ENCODE assay signal across 26 cellular contexts in the genomic region with DNA sequence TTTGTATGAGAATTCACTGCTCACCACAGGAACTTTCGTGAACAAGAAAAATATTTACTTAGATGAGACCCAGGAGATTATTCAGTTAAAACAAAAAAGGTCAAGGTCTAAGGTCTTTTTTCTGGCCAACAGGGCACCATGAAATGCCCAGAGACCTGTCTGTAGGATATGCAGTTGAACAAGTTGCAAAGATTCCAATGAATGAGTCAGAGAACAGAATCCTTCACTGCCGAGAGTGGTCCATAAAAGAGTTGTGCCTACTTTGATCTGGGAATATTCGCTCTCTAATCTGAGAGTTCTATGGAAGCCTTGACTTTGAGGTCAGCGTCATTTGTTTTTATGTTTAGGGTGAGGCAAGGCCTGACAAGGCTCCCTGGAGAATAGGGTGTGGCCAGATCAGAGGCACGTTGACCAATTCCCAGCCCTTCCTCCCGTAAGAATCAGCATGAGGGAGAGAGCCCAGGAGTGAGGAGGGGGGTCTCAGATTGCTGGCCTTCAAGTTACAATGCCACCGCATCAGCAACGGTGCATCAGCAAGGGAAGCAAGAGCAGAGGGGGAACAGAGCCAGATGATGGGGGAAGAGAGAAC.
A peak's percentile ranks its signal among the peaks of the same experiment; 100 is the strongest.
DNase-seq lines count a peak whose midpoint lies in the region; ATAC-seq and TF ChIP-seq lines count a peak whose summit lies in the region.
"Had no signal": no experiment of that assay in that cellular context is flagged by ENCODE, and none has a peak within 500 bp of the region (broad histone marks: within the 10 kb centered on the region; RNA-seq: fewer than 3 reads in every experiment).

No MANE protein-coding gene starts in this region.

- TF ChIP-seq CTCF in HL-60 (IDR thresholded peaks at IDR 0.05; ENCODE audit: insufficient read depth, low read length) (no peak), mucosa of descending colon (IDR thresholded peaks at IDR 0.05) (no peak)

- H3K4me3 ChIP-seq in BLaER1 treated with 17β-estradiol and CSF1 and Interleukin-3, amounts not matched to agents 10 nM and 100 nM, result no peak overlapping the region
- H3K4me3 ChIP-seq in HL-60 (replicated peaks; ENCODE audit: insufficient read depth, low read length), result no peak overlapping the region
- no peak overlapping the region for H3K4me3 ChIP-seq in mucosa of descending colon
- H3K4me3 ChIP-seq: K562, left lung, pancreas, right atrium auricular region had no signal

- no peaks in the 10 kb centered on the region for H3K9me3 ChIP-seq in BLaER1 treated with 17β-estradiol and CSF1 and Interleukin-3, amounts not matched to agents 10 nM and 100 nM (replicated peaks in 1 of 11)
- no peaks in the 10 kb centered on the region for H3K9me3 ChIP-seq in mucosa of descending colon
- H3K9me3 ChIP-seq: left lung, pancreas, right atrium auricular region, SK-N-SH had no signal

- H3K36me3 ChIP-seq in BLaER1 treated with 17β-estradiol and CSF1 and Interleukin-3, amounts not matched to agents 10 nM and 100 nM, result no peaks in the 10 kb centered on the region
- no peaks in the 10 kb centered on the region for H3K36me3 ChIP-seq in mucosa of descending colon (ENCODE audit: low read depth)
- H3K36me3 ChIP-seq: left lung, pancreas, right atrium auricular region had no signal

- peak overlapping the region in 3 of 11 experiments; percentile 3 to 34 (median 10); a peak in 2 of 22 replicates for H3K27ac ChIP-seq in BLaER1 treated with 17β-estradiol and CSF1 and Interleukin-3, amounts not matched to agents 10 nM and 100 nM
- no peak overlapping the region for H3K27ac ChIP-seq in HL-60 (replicated peaks)
- H3K27ac ChIP-seq: C4-2B, foreskin keratinocyte, left lung, pancreas, right atrium auricular region had no signal

- H3K27me3 ChIP-seq in BLaER1 treated with 17β-estradiol and CSF1 and Interleukin-3, amounts not matched to agents 10 nM and 100 nM, result no peaks in the 10 kb centered on the region; a peak in 1 of 22 replicates
- H3K27me3 ChIP-seq in HL-60 (ENCODE audit: insufficient read depth, poor library complexity, severe bottlenecking), result no peaks in the 10 kb centered on the region
- H3K27me3 ChIP-seq: left lung, pancreas, right atrium auricular region had no signal

- H3K4me1 ChIP-seq in BLaER1 treated with 17β-estradiol and CSF1 and Interleukin-3, amounts not matched to agents 10 nM and 100 nM, result peaks cover 16 to 72% (median 54%) of the 10 kb centered on the region in 10 experiments
- peaks cover 5% of the 10 kb centered on the region for H3K4me1 ChIP-seq in mucosa of descending colon (ENCODE audit: low read depth)
- H3K4me1 ChIP-seq: foreskin keratinocyte had no signal

- DNase-seq in HL-60 (ENCODE audit: low read depth in 1 of 2, low spot score in 1 of 2), result peak; percentile 13 to 34
- DNase-seq in astrocyte of the hippocampus (ENCODE audit: low read depth, low spot score), result peak; percentile 16
- DNase-seq in mucosa of descending colon, result peak in 1 of 3 donors; percentile 40
- no peak for DNase-seq in RKO (ENCODE audit: low spot score)
- DNase-seq in activated CD4-positive, CD25-positive, alpha-beta regulatory T cell (lab: John Stamatoyannopoulos, UW), result no peak
- DNase-seq: activated B cell treated with CpG ODN at 0.5 μM for 24 hours; activated CD4-positive, alpha-beta T cell treated with anti-CD3 and anti-CD28 coated beads, Interleukin-2, amount 50 U/mL, for 48 hours; activated effector memory CD4-positive, alpha-beta T cell treated with Interleukin-2 at 50 U/mL for 16 hours; cerebellar nuclear complex; EL; foreskin keratinocyte; left lung; midbrain; MV-4-11; natural killer cell; NCI-H526; pancreas; SK-N-SH; stimulated activated CD4-positive, alpha-beta T cell treated with anti-CD3 and anti-CD28 coated beads, Interleukin-12 subunit alpha, Interleukin-12 subunit beta, amount 100 ng/mL, for 4 hours; stimulated activated naive CD8-positive, alpha-beta T cell treated with anti-CD3 and anti-CD28 coated beads, Interleukin-15, Interleukin-2, amounts not matched to agents 100 U/mL and 50 U/mL, for 24 hours had no signal

- no peaks in the 10 kb centered on the region for H4K20me1 ChIP-seq in BLaER1 treated with 17β-estradiol and CSF1 and Interleukin-3, amounts not matched to agents 10 nM and 100 nM

- ATAC-seq in mucosa of descending colon (peak; percentile 72), HG03378 (IDR thresholded peaks at IDR 0.05; ENCODE audit: unreplicated experiment) (no peak), GM18907 (IDR thresholded peaks at IDR 0.05; ENCODE audit: unreplicated experiment) (no peak)
- ATAC-seq: foreskin keratinocyte; K562; left lung; natural killer cell; pancreas; stimulated activated naive CD8-positive, alpha-beta T cell treated with anti-CD3 and anti-CD28 coated beads, Interleukin-15, Interleukin-2, amounts not matched to agents 100 U/mL and 50 U/mL, for 24 hours had no signal

- H3K4me2 ChIP-seq in BLaER1 treated with 17β-estradiol and CSF1 and Interleukin-3, amounts not matched to agents 10 nM and 100 nM, result peak overlapping the region in 8 of 11 experiments; percentile 27 to 87 (median 68); a peak in 13 of 22 replicates
- H3K4me2 ChIP-seq: SK-N-SH had no signal

- intact Hi-C loops in mucosa of descending colon (cut with DNase I, micrococcal nuclease), result no loop called here

- no peak overlapping the region for H3K9ac ChIP-seq in BLaER1 treated with 17β-estradiol and CSF1 and Interleukin-3, amounts not matched to agents 10 nM and 100 nM
- H3K9ac ChIP-seq: SK-N-SH had no signal

Comparison
In these comparisons a context has a peak if more than half of its experiments do, and no peak if none do; other contexts are left out.
1. DNase-seq: peak in HL-60 (2 of 2) and astrocyte of the hippocampus (single experiment); none in RKO (single experiment) and activated CD4-positive, CD25-positive, alpha-beta regulatory T cell (0 of 4).